ENCODE assay signal across 8 cellular contexts in genomic region chr3:110314512-110315114, GRCh38.
A peak's percentile ranks its signal among the peaks of the same experiment; 100 is the strongest.
DNase-seq lines count a peak whose midpoint lies in the region; ATAC-seq and TF ChIP-seq lines count a peak whose summit lies in the region.

No MANE protein-coding gene starts in this region.

- H3K9me3 ChIP-seq in liver (ENCODE audit: control insufficient read depth in 4 of 4, low read length in 3 of 4), result no peaks in the 10 kb centered on the region

- no peaks in the 10 kb centered on the region for H3K27me3 ChIP-seq in liver (ENCODE audit: control insufficient read depth in 4 of 4, insufficient read depth in 4 of 4, low read length in 3 of 4)

- no peak overlapping the region for H3K27ac ChIP-seq in liver (ENCODE audit: low read depth in 1 of 2, low read length in 2 of 2)

- H3K36me3 ChIP-seq in liver (ENCODE audit: control insufficient read depth in 4 of 4, insufficient read depth in 3 of 4, low read depth in 1 of 4, low read length in 3 of 4), result no peaks in the 10 kb centered on the region

- 15% methylated on average over 7 of the region's 7 CpGs for WGBS in liver

- ATAC-seq in GM18517 (IDR thresholded peaks at IDR 0.05; ENCODE audit: unreplicated experiment) (peak; percentile 94), HG02981 (IDR thresholded peaks at IDR 0.05; ENCODE audit: unreplicated experiment) (peak; percentile 89)

- peaks cover 0 to 3% (median 0%) of the 10 kb centered on the region in 4 donors for H3K4me1 ChIP-seq in liver (ENCODE audit: control insufficient read depth in 4 of 4, insufficient read depth in 4 of 4, low read length in 3 of 4)

- peak; percentile 69 for TF ChIP-seq CTCF in AG09309 (IDR thresholded peaks at IDR 0.05; ENCODE audit: control insufficient read depth, insufficient read depth, low read depth, low read length, missing control alignments)
- peak; percentile 80 for TF ChIP-seq CTCF in liver (IDR thresholded peaks at IDR 0.05; ENCODE audit: low read depth, low read length, missing input control)

- DNase-seq in AG09309 (ENCODE audit: low read depth) (no peak), NCI-H2029 (lab: John Stamatoyannopoulos, UW) (peak; percentile 59), cerebellar cortex (ENCODE audit: low spot score) (peak; percentile 29)
- DNase-seq in activated CD4-positive, CD25-positive, alpha-beta regulatory T cell (lab: John Stamatoyannopoulos, UW), result peak; percentile 4 to 13 (median 8)
- peak; percentile 8 for DNase-seq in stimulated activated CD8-positive, alpha-beta memory T cell treated with anti-CD3 and anti-CD28 coated beads, Interleukin-12 subunit alpha, Interleukin-12 subunit beta, amount 100 ng/mL, for 24 hours (ENCODE audit: extremely low read depth)

- H3K4me3 ChIP-seq in AG09309 (ENCODE audit: control insufficient read depth, low read depth, low read length) (no peak overlapping the region), liver (ENCODE audit: low read depth in 1 of 3, low read length in 3 of 3) (no peak overlapping the region)

- peak; percentile 85 to 90 for TF ChIP-seq RAD21 in liver (IDR thresholded peaks at IDR 0.05)

- H3K9ac ChIP-seq in liver (ENCODE audit: low read depth in 1 of 2, low read length in 2 of 2), result no peak overlapping the region

TF ChIP-seq in liver, 16 proteins besides CTCF, POLR2A, EP300 and RAD21:
- TF ChIP-seq YY1 (IDR thresholded peaks at IDR 0.05), result peak; percentile 33
- TF ChIP-seq FOXA2 (IDR thresholded peaks at IDR 0.05), result no peak
- no peak for TF ChIP-seq ATF3 (IDR thresholded peaks at IDR 0.05)
- TF ChIP-seq JUND (IDR thresholded peaks at IDR 0.05), result no peak
- no peak for TF ChIP-seq HNF4G (IDR thresholded peaks at IDR 0.05)
- no peak for TF ChIP-seq EGR1 (IDR thresholded peaks at IDR 0.05; ENCODE audit: low read depth in 2 of 2)
- TF ChIP-seq ZBTB33 (IDR thresholded peaks at IDR 0.05), result no peak
- TF ChIP-seq MAX (IDR thresholded peaks at IDR 0.05), result no peak
- no peak for TF ChIP-seq SP1 (IDR thresholded peaks at IDR 0.05)
- TF ChIP-seq NR2F2 (IDR thresholded peaks at IDR 0.05), result no peak
- peak; percentile 51 to 59 for TF ChIP-seq RXRA (IDR thresholded peaks at IDR 0.05)
- no peak for TF ChIP-seq GABPA (IDR thresholded peaks at IDR 0.05 in 1 of 2, conservative IDR thresholded peaks at IDR 0.05 in 1 of 2)
- no peak for TF ChIP-seq TAF1 (conservative IDR thresholded peaks at IDR 0.05)
- no peak for TF ChIP-seq REST (IDR thresholded peaks at IDR 0.05)
- TF ChIP-seq HNF4A (conservative IDR thresholded peaks at IDR 0.05), result peak; percentile 12 to 25
- no peak for TF ChIP-seq FOXA1 (IDR thresholded peaks at IDR 0.05)
